ENCODE assay signal across 16 cellular contexts in the genomic region with DNA sequence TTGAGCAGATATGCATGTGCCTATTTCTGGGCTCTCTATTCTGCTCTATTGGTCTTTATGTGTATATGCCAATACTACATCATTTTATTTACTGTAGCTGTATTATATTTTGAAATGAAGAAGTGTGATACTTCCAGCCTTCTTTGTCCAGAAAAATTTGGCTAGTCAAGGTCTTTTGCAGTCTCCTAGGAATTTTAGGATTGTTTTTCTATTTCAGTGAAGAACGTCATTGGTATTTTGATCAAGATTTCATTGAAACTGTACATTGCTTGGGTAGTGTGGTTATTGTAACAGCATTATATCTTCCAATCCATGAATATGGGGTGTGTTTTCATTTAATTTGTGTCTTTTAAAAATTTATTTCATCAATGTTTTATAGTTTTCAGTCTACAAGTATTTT.
DNase-seq lines count a peak whose midpoint lies in the region; ATAC-seq, FAIRE-seq and TF ChIP-seq lines count a peak whose summit lies in the region.
"Had no signal": no experiment of that assay in that cellular context is flagged by ENCODE, and none has a peak within 500 bp of the region (broad histone marks: within the 10 kb centered on the region; RNA-seq: fewer than 3 reads in every experiment).

No MANE protein-coding gene starts in this region.

- H3K4me2 ChIP-seq in astrocyte (ENCODE audit: low read length), result no peak overlapping the region

- no peak overlapping the region for H3K27ac Mint-ChIP-seq in astrocyte (ENCODE audit: unreplicated experiment)

- ATAC-seq in GM18498 (IDR thresholded peaks at IDR 0.05; ENCODE audit: unreplicated experiment), result no peak
- ATAC-seq: GM12878 had no signal

- no peak for TF ChIP-seq CTCF in astrocyte (IDR thresholded peaks at IDR 0.05; ENCODE audit: insufficient read depth, low read depth, low read length)
- no peak for TF ChIP-seq CTCF in foreskin fibroblast (IDR thresholded peaks at IDR 0.05; ENCODE audit: low read depth, low read length)

- no peak overlapping the region for H3K4me3 ChIP-seq in astrocyte (ENCODE audit: insufficient read depth, low read depth, low read length)
- no peak overlapping the region for H3K4me3 ChIP-seq in foreskin fibroblast (ENCODE audit: low read depth in 1 of 2, low read length in 2 of 2)
- H3K4me3 ChIP-seq: GM12878, HAP-1 had no signal

- FAIRE-seq in astrocyte (lab: Jason Lieb, UNC) (peak; percentile 32), islet of Langerhans (lab: Jason Lieb, UNC) (peak; percentile 13), GM12892 (lab: Jason Lieb, UNC) (no peak)
- FAIRE-seq: H54 had no signal

- no peak for TF ChIP-seq POLR2A in GM12892 (IDR thresholded peaks at IDR 0.05; ENCODE audit: low read depth, low read length)

- H3K4me1 Mint-ChIP-seq in astrocyte (ENCODE audit: low read depth, unreplicated experiment), result peaks cover 31% of the 10 kb centered on the region
- H3K4me1 Mint-ChIP-seq: CD4-positive, alpha-beta memory T cell had no signal

- H2AFZ ChIP-seq in astrocyte (ENCODE audit: low read depth, low read length), result no peak overlapping the region

- H3K27me3 ChIP-seq in astrocyte (ENCODE audit: insufficient read depth, low read length), result no peaks in the 10 kb centered on the region

- H3K4me3 Mint-ChIP-seq in astrocyte (ENCODE audit: unreplicated experiment), result no peak overlapping the region
- H3K4me3 Mint-ChIP-seq: CD4-positive, alpha-beta memory T cell had no signal

- H3K27ac ChIP-seq in astrocyte (ENCODE audit: low read depth, low read length), result no peak overlapping the region

- no peak overlapping the region for H3K9ac ChIP-seq in astrocyte (ENCODE audit: low read length)

- H3K9me3 Mint-ChIP-seq in astrocyte (ENCODE audit: unreplicated experiment), result no peaks in the 10 kb centered on the region

- H3K27me3 Mint-ChIP-seq in astrocyte (ENCODE audit: low read depth, unreplicated experiment), result no peaks in the 10 kb centered on the region
- H3K27me3 Mint-ChIP-seq: CD4-positive, alpha-beta memory T cell had no signal

- no peaks in the 10 kb centered on the region for H3K79me2 ChIP-seq in astrocyte (ENCODE audit: insufficient read depth, low read length)

- H3K4me1 ChIP-seq in astrocyte (ENCODE audit: insufficient read depth, low read length), result peaks cover 12% of the 10 kb centered on the region
- H3K4me1 ChIP-seq: HAP-1 had no signal

- no peaks in the 10 kb centered on the region for H4K20me1 ChIP-seq in astrocyte (ENCODE audit: insufficient read depth, low read length)

- no peaks in the 10 kb centered on the region for H3K9me3 ChIP-seq in astrocyte (ENCODE audit: insufficient read depth, low read depth, low read length)
- H3K9me3 ChIP-seq: HAP-1 had no signal

- no peak for DNase-seq in astrocyte (ENCODE audit: low read depth)
- peak; percentile 25 for DNase-seq in fibroblast of peridontal ligament (ENCODE audit: extremely low read depth)
- DNase-seq in foreskin fibroblast, result no peak
- no peak for DNase-seq in GM12892 (ENCODE audit: insufficient read length)
- DNase-seq: C1 segment of cervical spinal cord; Calu3; CD4-positive, alpha-beta memory T cell; COR-L47; DMS53; DMS79 treated with DMSO at 0.1 percent for 48 hours; GOT3 had no signal

- H3K36me3 ChIP-seq in astrocyte (ENCODE audit: insufficient read depth, low read length), result no peaks in the 10 kb centered on the region
- H3K36me3 ChIP-seq: HAP-1 had no signal

- no peaks in the 10 kb centered on the region for H3K36me3 Mint-ChIP-seq in astrocyte (ENCODE audit: low read depth, unreplicated experiment)
- H3K36me3 Mint-ChIP-seq: CD4-positive, alpha-beta memory T cell had no signal
